Comparison of ENCODE assay signal across 6 cellular contexts in genomic region chr15:79163395-79163794, GRCh38.
"Had no signal": no experiment of that assay in that cellular context is flagged by ENCODE, and none has a peak within 500 bp of the region (broad histone marks: within the 10 kb centered on the region; RNA-seq: fewer than 3 reads in every experiment).

No MANE protein-coding gene starts in this region.

- H3K27ac ChIP-seq: HL-60, KMS-11 had no signal

- DNase-seq: IMR-90, KBM-7, KG1 had no signal

- H3K9ac ChIP-seq: KMS-11 had no signal

- H3K4me2 ChIP-seq: KMS-11 had no signal

- FAIRE-seq: HTR-8/SVneo had no signal
